27 cellular contexts compared by ENCODE assay signal in the genomic region with DNA sequence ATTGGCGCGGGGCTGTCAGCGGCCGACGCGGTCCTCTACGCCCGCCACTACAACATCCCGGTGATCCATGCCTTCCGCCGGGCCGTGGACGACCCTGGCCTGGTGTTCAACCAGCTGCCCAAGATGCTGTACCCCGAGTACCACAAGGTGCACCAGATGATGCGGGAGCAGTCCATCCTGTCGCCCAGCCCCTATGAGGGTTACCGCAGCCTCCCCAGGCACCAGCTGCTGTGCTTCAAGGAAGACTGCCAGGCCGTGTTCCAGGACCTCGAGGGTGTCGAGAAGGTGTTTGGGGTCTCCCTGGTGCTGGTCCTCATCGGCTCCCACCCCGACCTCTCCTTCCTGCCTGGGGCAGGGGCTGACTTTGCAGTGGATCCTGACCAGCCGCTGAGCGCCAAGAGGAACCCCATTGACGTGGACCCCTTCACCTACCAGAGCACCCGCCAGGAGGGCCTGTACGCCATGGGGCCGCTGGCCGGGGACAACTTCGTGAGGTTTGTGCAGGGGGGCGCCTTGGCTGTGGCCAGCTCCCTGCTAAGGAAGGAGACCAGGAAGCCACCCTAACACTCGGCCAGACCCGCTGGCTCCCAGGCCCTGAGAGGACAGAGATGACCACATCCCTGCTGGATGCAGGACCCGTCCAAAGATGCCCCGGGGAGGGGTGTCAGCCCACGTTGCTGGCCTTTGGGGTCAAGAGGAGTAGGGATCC. TPM values are rescaled to one million over a fixed set of nuclear protein-coding genes. Genes with fewer than 3 reads are reported as not detected.
"Had no signal": no experiment of that assay in that cellular context is flagged by ENCODE, and none has a peak within 500 bp of the region (broad histone marks: within the 10 kb centered on the region; RNA-seq: fewer than 3 reads in every experiment).

No MANE protein-coding gene starts in this region.

- H3K27me3 ChIP-seq: MG63, SJCRH30 had no signal

- H3K4me1 Mint-ChIP-seq: activated CD4-positive, alpha-beta T cell treated with anti-CD3 and anti-CD28 coated beads for 36 hours had no signal

- H3K4me3 Mint-ChIP-seq: activated CD4-positive, alpha-beta memory T cell treated with anti-CD3 and anti-CD28 coated beads, Interleukin-2, amount 10 ng/mL, durations not matched to agents 7 days and 5 days; activated CD4-positive, alpha-beta T cell treated with anti-CD3 and anti-CD28 coated beads for 36 hours; activated naive CD4-positive, alpha-beta T cell treated with anti-CD3 and anti-CD28 coated beads for 36 hours; activated naive CD8-positive, alpha-beta T cell; activated T-helper 17 cell treated with anti-CD3 and anti-CD28 coated beads, Interleukin-2, amount 50 U/mL, for 72 hours had no signal

- DNase-seq: activated CD4-positive, alpha-beta memory T cell treated with anti-CD3 and anti-CD28 coated beads, Interleukin-2, amount 10 ng/mL, durations not matched to agents 7 days and 5 days; activated CD4-positive, alpha-beta T cell treated with anti-CD3 and anti-CD28 coated beads for 36 hours; activated CD4-positive, alpha-beta T cell treated with anti-CD3 and anti-CD28 coated beads, Interleukin-2, amount 50 U/mL, for 1 hour; activated CD4-positive, CD25-positive, alpha-beta regulatory T cell; activated gamma-delta T cell; activated naive CD4-positive, alpha-beta T cell treated with anti-CD3 and anti-CD28 coated beads for 36 hours; activated T-cell treated with anti-CD3 and anti-CD28 coated beads for 4 hours; activated T-cell treated with anti-CD3 and anti-CD28 coated beads, Interleukin-2, amount 50 U/mL, for 48 hours; amygdala; MG63; NCI-H1105; NCI-H1436; NCI-H1694 treated with DMSO at 0.1 percent for 48 hours; NCI-H2029 treated with DMSO at 0.1 percent for 48 hours; NCI-H510A treated with DMSO at 0.1 percent for 48 hours; NCI-H69; NK-92 treated with Interleukin-12 subunit alpha and Interleukin-12 subunit beta, amount 100 ng/mL, for 24 hours; PC-9; SJCRH30; SK-N-SH; T-helper 1 cell had no signal

- H3K4me2 ChIP-seq: PC-9, SK-N-SH had no signal

- H3K4me1 ChIP-seq: SJCRH30 had no signal

- H3K27ac ChIP-seq: PC-9, SJCRH30, VCaP had no signal

- H2AFZ ChIP-seq: PC-9 had no signal

- ATAC-seq: activated CD4-positive, alpha-beta T cell treated with anti-CD3 and anti-CD28 coated beads for 36 hours; activated T-helper 17 cell treated with anti-CD3 and anti-CD28 coated beads, Interleukin-2, amount 50 U/mL, for 72 hours had no signal

- H3K4me3 ChIP-seq: MG63, PC-9, SJCRH30 had no signal

- H3K36me3 ChIP-seq: MG63, SJCRH30 had no signal

- H3K9me3 Mint-ChIP-seq: activated CD4-positive, alpha-beta memory T cell treated with anti-CD3 and anti-CD28 coated beads, Interleukin-2, amount 10 ng/mL, durations not matched to agents 7 days and 5 days; activated naive CD4-positive, alpha-beta T cell treated with anti-CD3 and anti-CD28 coated beads for 36 hours; activated T-helper 17 cell treated with anti-CD3 and anti-CD28 coated beads, Interleukin-2, amount 50 U/mL, for 72 hours had no signal

- H3K9me3 ChIP-seq: MG63, SJCRH30, SK-N-SH had no signal

- H3K27ac Mint-ChIP-seq: activated CD4-positive, alpha-beta memory T cell treated with anti-CD3 and anti-CD28 coated beads, Interleukin-2, amount 10 ng/mL, durations not matched to agents 7 days and 5 days; activated CD4-positive, alpha-beta T cell treated with anti-CD3 and anti-CD28 coated beads for 36 hours; activated naive CD4-positive, alpha-beta T cell treated with anti-CD3 and anti-CD28 coated beads for 36 hours; activated naive CD8-positive, alpha-beta T cell; activated T-helper 17 cell treated with anti-CD3 and anti-CD28 coated beads, Interleukin-2, amount 50 U/mL, for 72 hours had no signal

RNA-seq across cellular contexts. Expression of a gene that starts 2.4 kb away (rescaled TPM):
- total RNA-seq: activated CD4-positive, alpha-beta memory T cell treated with anti-CD3 and anti-CD28 coated beads, Interleukin-2, amount 10 ng/mL, durations not matched to agents 7 days and 5 days; activated CD4-positive, alpha-beta T cell treated with anti-CD3 and anti-CD28 coated beads for 36 hours; activated CD8-positive, alpha-beta memory T cell treated with anti-CD3 and anti-CD28 coated beads for 36 hours; activated naive CD4-positive, alpha-beta T cell treated with anti-CD3 and anti-CD28 coated beads for 36 hours; activated T-helper 17 cell treated with anti-CD3 and anti-CD28 coated beads, Interleukin-2, amount 50 U/mL, for 72 hours; RPMI7951; T-helper 2 cell treated with Interferon-gamma antibody and Interleukin-4, amounts not matched to agents 100 ng/mL and 5 ng/mL, for 36 hours had no signal
